ENCODE assay signal across 1 cellular context in genomic region chr22:42074846-42075245, GRCh38.
A peak's percentile ranks its signal among the peaks of the same experiment; 100 is the strongest.
TF ChIP-seq lines count a peak whose summit lies in the region.

No MANE protein-coding gene starts in this region.

TF ChIP-seq in GM12878, 131 proteins besides CTCF, POLR2A, EP300 and RAD21:
- TF ChIP-seq MYB (IDR thresholded peaks at IDR 0.05; ENCODE audit: borderline replicate concordance, low read depth, low read length) (no peak), NR2F1 (conservative IDR thresholded peaks at IDR 0.05) (0 out of 2 replicates have a peak, but pooled peaks have one; percentile 2)
